In genomic region chr11:63670077-63670737, GRCh38 we compare ENCODE assay signal across 1 cellular context.
TF ChIP-seq lines count a peak whose summit lies in the region.

No MANE protein-coding gene starts in this region.

TF ChIP-seq in GM23338, 12 proteins besides CTCF, POLR2A, EP300 and RAD21 (continued from another document):
- TF ChIP-seq ZNF462 (CRISPR knock-in tag; IDR thresholded peaks at IDR 0.05), result no peak
- no peak for TF ChIP-seq ZNF331 (CRISPR knock-in tag; IDR thresholded peaks at IDR 0.05; ENCODE audit: low read depth)
- TF ChIP-seq CREB1 (CRISPR knock-in tag; IDR thresholded peaks at IDR 0.05; ENCODE audit: low read depth), result no peak
- no peak for TF ChIP-seq ETS1 (IDR thresholded peaks at IDR 0.05)
- TF ChIP-seq JUNB (IDR thresholded peaks at IDR 0.05; ENCODE audit: unreplicated experiment), result no peak
- TF ChIP-seq EZH2phosphoT487 (IDR thresholded peaks at IDR 0.05; ENCODE audit: unreplicated experiment), result no peak
- no peak for TF ChIP-seq STAT1 (IDR thresholded peaks at IDR 0.05; ENCODE audit: unreplicated experiment)
- no peak for TF ChIP-seq EZH2 (IDR thresholded peaks at IDR 0.05; ENCODE audit: low read depth, unreplicated experiment)
- no peak for TF ChIP-seq ZNF114 (CRISPR knock-in tag; IDR thresholded peaks at IDR 0.05)
